16 cellular contexts compared by ENCODE assay signal in genomic region chr1:39165049-39165448, GRCh38. TPM values are rescaled to one million over a fixed set of nuclear protein-coding genes. Genes with fewer than 3 reads are reported as not detected.
DNase-seq lines count a peak whose midpoint lies in the region; ATAC-seq, FAIRE-seq and TF ChIP-seq lines count a peak whose summit lies in the region.
"Had no signal": no experiment of that assay in that cellular context is flagged by ENCODE, and none has a peak within 500 bp of the region (broad histone marks: within the 10 kb centered on the region; RNA-seq: fewer than 3 reads in every experiment).

No MANE protein-coding gene starts in this region.

- H3K36me3 Mint-ChIP-seq in MCF 10A (ENCODE audit: insufficient read depth, unreplicated experiment): peaks cover 5% of the 10 kb centered on the region

- H3K4me1 ChIP-seq in colonic mucosa (peaks cover 6% of the 10 kb centered on the region), keratinocyte (ENCODE audit: control insufficient read depth, extremely low read depth, insufficient read depth, low read length) (peaks cover 22% of the 10 kb centered on the region), stomach smooth muscle (ENCODE audit: control insufficient read depth, insufficient read depth, low read length) (peaks cover 27% of the 10 kb centered on the region)

- H3K9me1 ChIP-seq in keratinocyte (ENCODE audit: control insufficient read depth, extremely low read depth, insufficient read depth, low read length): peaks cover 2% of the 10 kb centered on the region

- H3K36me3 ChIP-seq in colonic mucosa (no peaks in the 10 kb centered on the region), keratinocyte (ENCODE audit: control insufficient read depth in 2 of 2, extremely low read depth in 1 of 2, insufficient read depth in 2 of 2, low read length in 2 of 2) (peaks cover 0 to 3% of the 10 kb centered on the region in 2 experiments), stomach smooth muscle (ENCODE audit: control insufficient read depth in 2 of 2, insufficient read depth in 2 of 2, low read length in 2 of 2) (peaks cover 0 to 2% of the 10 kb centered on the region in 2 donors)
- H3K36me3 ChIP-seq: Peyer's patch, spleen had no signal

- H3K79me2 ChIP-seq in keratinocyte (ENCODE audit: control insufficient read depth, insufficient read depth, low read length): peaks cover 89% of the 10 kb centered on the region

- peak; percentile 12 for DNase-seq in DMS53 (lab: John Stamatoyannopoulos, UW)
- no peak for DNase-seq in DMS53 treated with DMSO at 0.1 percent for 48 hours (lab: John Stamatoyannopoulos, UW; ENCODE audit: unreplicated experiment)
- no peak for DNase-seq in colonic mucosa
- no peak for DNase-seq in keratinocyte (ENCODE audit: low read depth, low spot score)
- no peak for DNase-seq in MCF 10A (ENCODE audit: unreplicated experiment)
- DNase-seq in stimulated activated CD4-positive, alpha-beta T cell treated with anti-CD3 and anti-CD28 coated beads, Interleukin-12 subunit alpha, Interleukin-12 subunit beta, amount 100 ng/mL, for 4 hours: no peak
- DNase-seq: 8988T; activated CD8-positive, alpha-beta memory T cell treated with anti-CD3 and anti-CD28 coated beads, Interleukin-2, amount 50 U/mL, for 48 hours; Caco-2; kidney; NCI-H1092; Peyer's patch; spleen had no signal

- no TSS peak for BruUV-seq in MCF 10A (replicated peaks; lab: Mats Ljungman, UMichigan)

- no peak overlapping the region for H2AFZ ChIP-seq in keratinocyte (ENCODE audit: control insufficient read depth, low read length)

- FAIRE-seq in keratinocyte (lab: Jason Lieb, UNC): peak; percentile 61
- FAIRE-seq: kidney had no signal

- POLR2A ChIA-PET in MCF 10A (lab: Yijun Ruan, JAX): interaction anchor here (1.0 to 2.0 kb wide), 4 partner anchors 13 to 59 kb away, joined by 3 to 7 read pairs (median 6); no protein-coding TSS in a partner anchor

- H3K4me2 ChIP-seq in keratinocyte (ENCODE audit: control insufficient read depth, extremely low read depth, insufficient read depth, low read depth, low read length): no peak overlapping the region

- peaks cover 27% of the 10 kb centered on the region for H3K4me1 Mint-ChIP-seq in MCF 10A (ENCODE audit: insufficient read depth, unreplicated experiment)

- H3K9me3 ChIP-seq in colonic mucosa (no peaks in the 10 kb centered on the region), keratinocyte (ENCODE audit: control insufficient read depth, low read depth, low read length) (no peaks in the 10 kb centered on the region), stomach smooth muscle (ENCODE audit: control insufficient read depth in 2 of 2, low read length in 2 of 2) (no peaks in the 10 kb centered on the region)
- H3K9me3 ChIP-seq: Caco-2, Peyer's patch, spleen had no signal

- TF ChIP-seq CTCF in colonic mucosa (IDR thresholded peaks at IDR 0.05) (no peak), keratinocyte (optimal IDR thresholded peaks at IDR 0.05 in 1 of 3, IDR thresholded peaks at IDR 0.05 in 1 of 3, conservative IDR thresholded peaks at IDR 0.05 in 1 of 3; ENCODE audit: extremely low read depth in 1 of 3, insufficient read depth in 2 of 3, low read length in 3 of 3) (no peak), MCF 10A (IDR thresholded peaks at IDR 0.05; ENCODE audit: unreplicated experiment) (no peak)

- H3K9ac ChIP-seq in colonic mucosa (ENCODE audit: low read depth in 2 of 2, low read length in 2 of 2) (no peak overlapping the region), keratinocyte (ENCODE audit: control insufficient read depth, extremely low read depth, insufficient read depth, low read length) (no peak overlapping the region), stomach smooth muscle (ENCODE audit: low read length in 2 of 2) (no peak overlapping the region)

- H3K4me3 ChIP-seq in colonic mucosa: no peak overlapping the region
- no peak overlapping the region for H3K4me3 ChIP-seq in keratinocyte (ENCODE audit: control insufficient read depth in 2 of 3, extremely low read depth in 1 of 3, insufficient read depth in 2 of 3, low read depth in 1 of 3, low read length in 3 of 3)
- peak overlapping the region in 1 of 2 donors; percentile 22 for H3K4me3 ChIP-seq in stomach smooth muscle (ENCODE audit: low read length in 2 of 2)
- H3K4me3 ChIP-seq: Peyer's patch, spleen had no signal

- CTCF ChIA-PET in MCF 10A (lab: Yijun Ruan, JAX): interaction anchor here (0.6 to 2.0 kb wide), 6 partner anchors 11 to 1483 kb away, joined by 3 to 10 read pairs (median 4); no protein-coding TSS in a partner anchor

- H3K27me3 ChIP-seq in colonic mucosa (no peaks in the 10 kb centered on the region), keratinocyte (ENCODE audit: control insufficient read depth, extremely low read depth, insufficient read depth, low read length) (no peaks in the 10 kb centered on the region), stomach smooth muscle (ENCODE audit: control insufficient read depth in 1 of 2, insufficient read depth in 2 of 2, low read length in 2 of 2) (no peaks in the 10 kb centered on the region)
- H3K27me3 ChIP-seq: Peyer's patch, spleen had no signal

- no peak overlapping the region for H3K27ac Mint-ChIP-seq in MCF 10A (ENCODE audit: low read depth, unreplicated experiment)
- H3K27ac Mint-ChIP-seq: dendritic cell treated with granulocyte-macrophage colony-stimulating factor and Interleukin-4, amounts not matched to agents 40 ng/mL and 50 ng/mL, for 4 days had no signal

- no peak for ATAC-seq in HG02623 (IDR thresholded peaks at IDR 0.05; ENCODE audit: unreplicated experiment)

- H4K20me1 ChIP-seq in keratinocyte (ENCODE audit: control insufficient read depth, extremely low read depth, insufficient read depth, low read length): no peaks in the 10 kb centered on the region

- intact Hi-C loops in colonic mucosa (cut with DNase I): no loop called here
- intact Hi-C loops in MCF 10A (cut with micrococcal nuclease): no loop called here

- no peaks in the 10 kb centered on the region for H3K9me3 Mint-ChIP-seq in MCF 10A (ENCODE audit: unreplicated experiment)
- H3K9me3 Mint-ChIP-seq: dendritic cell treated with granulocyte-macrophage colony-stimulating factor and Interleukin-4, amounts not matched to agents 40 ng/mL and 50 ng/mL, for 4 days had no signal

- peak overlapping the region; percentile 31 for H3K27ac ChIP-seq in colonic mucosa
- no peak overlapping the region for H3K27ac ChIP-seq in keratinocyte (ENCODE audit: control insufficient read depth, insufficient read depth, low read length)
- peak overlapping the region; percentile 58 for H3K27ac ChIP-seq in stomach smooth muscle (ENCODE audit: low read length)
- H3K27ac ChIP-seq: Peyer's patch, spleen had no signal

- H3K27me3 Mint-ChIP-seq in MCF 10A (ENCODE audit: insufficient read depth, unreplicated experiment): no peaks in the 10 kb centered on the region
- H3K27me3 Mint-ChIP-seq: dendritic cell treated with granulocyte-macrophage colony-stimulating factor and Interleukin-4, amounts not matched to agents 40 ng/mL and 50 ng/mL, for 4 days had no signal

- H3K4me3 Mint-ChIP-seq in MCF 10A (ENCODE audit: unreplicated experiment): no peak overlapping the region
- H3K4me3 Mint-ChIP-seq: dendritic cell treated with granulocyte-macrophage colony-stimulating factor and Interleukin-4, amounts not matched to agents 40 ng/mL and 50 ng/mL, for 4 days had no signal

- dilution Hi-C loops in keratinocyte (cut with MboI; ENCODE audit: extremely low pct_ligation_motif_present, low sequenced_read_pairs): no loop called here

RNA-seq across cellular contexts. Expression of gene MACF1, which starts 39.4 kb away (rescaled TPM):
- total RNA-seq in colonic mucosa (100 to 1,000 TPM; 107 to 148 TPM), MCF 10A (2022) (188 and 197 TPM in 2 replicates)
- polyA plus RNA-seq in keratinocyte: 84.8 to 111 TPM (median 96.9 TPM) in 3 replicates
- polyA plus RNA-seq in keratinocyte (2011; ENCODE audit: low read depth): 210 TPM
- 32.6 and 38.9 TPM in 2 replicates for polyA plus RNA-seq in keratinocyte (2011; cell fraction: cytosol; rRNA removed)
- polyA plus RNA-seq in keratinocyte (2011; cell fraction: nucleus; rRNA removed): 432 and 528 TPM in 2 replicates
- polyA plus RNA-seq in keratinocyte (2012; ENCODE audit: low replicate concordance): 132 and 145 TPM in 2 replicates
- polyA minus RNA-seq in keratinocyte: 223 to 562 TPM (median 369 TPM) in 3 replicates
- polyA minus RNA-seq in keratinocyte (2011; cell fraction: cytosol; rRNA and poly(A)+ RNA removed): 87.1 TPM
- polyA minus RNA-seq in keratinocyte (2011; cell fraction: nucleus; rRNA and poly(A)+ RNA removed): 697 and 1,508 TPM in 2 replicates
